2 cellular contexts compared by ENCODE assay signal in the genomic region with DNA sequence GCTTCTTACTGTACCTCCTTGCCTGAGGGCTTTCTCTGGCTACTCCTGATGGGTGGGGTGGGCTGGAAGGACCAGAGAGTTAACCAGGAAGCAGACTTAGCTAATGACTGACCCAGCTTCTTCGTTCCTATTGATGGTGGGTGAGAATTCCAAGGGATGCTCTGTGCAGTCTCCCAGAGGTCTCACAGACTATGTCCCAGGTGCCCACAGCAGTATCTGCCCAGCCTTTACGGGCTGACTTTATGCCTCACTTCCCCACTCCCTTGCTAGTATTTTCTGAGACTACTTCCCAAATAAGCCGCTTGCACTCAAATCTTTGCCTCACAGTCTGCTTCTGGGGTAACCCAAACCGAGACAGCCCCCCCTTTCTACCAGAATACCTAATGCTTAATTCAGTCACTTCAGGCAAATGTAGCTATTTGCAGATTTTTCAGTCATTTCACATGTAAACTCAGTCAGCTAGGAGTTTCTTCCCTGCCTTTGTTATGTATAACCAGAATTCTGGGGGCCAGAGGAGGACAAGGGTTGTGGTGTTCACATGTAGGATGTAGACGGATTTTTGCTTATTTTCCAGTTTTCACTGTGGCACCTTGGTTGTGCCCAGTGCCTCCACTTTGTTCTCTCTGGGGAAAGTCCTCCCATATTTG.
TF ChIP-seq lines count a peak whose summit lies in the region.

No MANE protein-coding gene starts in this region.

TF ChIP-seq in GM23338, 12 proteins besides CTCF, POLR2A, EP300 and RAD21:
- TF ChIP-seq CREB1 (CRISPR knock-in tag; IDR thresholded peaks at IDR 0.05; ENCODE audit: low read depth) (no peak), NANOG (IDR thresholded peaks at IDR 0.05; ENCODE audit: borderline replicate concordance) (no peak), EZH2 (IDR thresholded peaks at IDR 0.05; ENCODE audit: low read depth, unreplicated experiment) (no peak)
- TF ChIP-seq, protein P1, sequence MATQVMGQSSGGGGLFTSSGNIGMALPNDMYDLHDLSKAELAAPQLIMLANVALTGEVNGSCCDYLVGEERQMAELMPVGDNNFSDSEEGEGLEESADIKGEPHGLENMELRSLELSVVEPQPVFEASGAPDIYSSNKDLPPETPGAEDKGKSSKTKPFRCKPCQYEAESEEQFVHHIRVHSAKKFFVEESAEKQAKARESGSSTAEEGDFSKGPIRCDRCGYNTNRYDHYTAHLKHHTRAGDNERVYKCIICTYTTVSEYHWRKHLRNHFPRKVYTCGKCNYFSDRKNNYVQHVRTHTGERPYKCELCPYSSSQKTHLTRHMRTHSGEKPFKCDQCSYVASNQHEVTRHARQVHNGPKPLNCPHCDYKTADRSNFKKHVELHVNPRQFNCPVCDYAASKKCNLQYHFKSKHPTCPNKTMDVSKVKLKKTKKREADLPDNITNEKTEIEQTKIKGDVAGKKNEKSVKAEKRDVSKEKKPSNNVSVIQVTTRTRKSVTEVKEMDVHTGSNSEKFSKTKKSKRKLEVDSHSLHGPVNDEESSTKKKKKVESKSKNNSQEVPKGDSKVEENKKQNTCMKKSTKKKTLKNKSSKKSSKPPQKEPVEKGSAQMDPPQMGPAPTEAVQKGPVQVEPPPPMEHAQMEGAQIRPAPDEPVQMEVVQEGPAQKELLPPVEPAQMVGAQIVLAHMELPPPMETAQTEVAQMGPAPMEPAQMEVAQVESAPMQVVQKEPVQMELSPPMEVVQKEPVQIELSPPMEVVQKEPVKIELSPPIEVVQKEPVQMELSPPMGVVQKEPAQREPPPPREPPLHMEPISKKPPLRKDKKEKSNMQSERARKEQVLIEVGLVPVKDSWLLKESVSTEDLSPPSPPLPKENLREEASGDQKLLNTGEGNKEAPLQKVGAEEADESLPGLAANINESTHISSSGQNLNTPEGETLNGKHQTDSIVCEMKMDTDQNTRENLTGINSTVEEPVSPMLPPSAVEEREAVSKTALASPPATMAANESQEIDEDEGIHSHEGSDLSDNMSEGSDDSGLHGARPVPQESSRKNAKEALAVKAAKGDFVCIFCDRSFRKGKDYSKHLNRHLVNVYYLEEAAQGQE (IDR thresholded peaks at IDR 0.05; ENCODE audit: unreplicated experiment) = no peak

TF ChIP-seq in H1, 55 proteins besides CTCF, POLR2A, EP300 and RAD21:
- TF ChIP-seq RBBP5 (IDR thresholded peaks at IDR 0.05; ENCODE audit: borderline replicate concordance, low read depth, low read length) (no peak), PHF8 (conservative IDR thresholded peaks at IDR 0.05; ENCODE audit: low read depth, low read length) (no peak), EZH2 (IDR thresholded peaks at IDR 0.05; ENCODE audit: low read depth, low read length, severe bottlenecking) (no peak), GTF2F1 (IDR thresholded peaks at IDR 0.05; ENCODE audit: borderline replicate concordance, low read depth, low read length) (no peak), KDM1A (IDR thresholded peaks at IDR 0.05; ENCODE audit: borderline replicate concordance, low read length) (no peak), CBX8 (IDR thresholded peaks at IDR 0.05; ENCODE audit: borderline replicate concordance, low read depth, low read length) (no peak), CTBP2 (IDR thresholded peaks at IDR 0.05; ENCODE audit: borderline replicate concordance, insufficient read depth, insufficient read length, low read length) (no peak), CREB1 (IDR thresholded peaks at IDR 0.05) (no peak), MAFK (IDR thresholded peaks at IDR 0.05; ENCODE audit: low read depth, low read length) (no peak), TBP (IDR thresholded peaks at IDR 0.05; ENCODE audit: low read depth, low read length) (no peak), SP4 (IDR thresholded peaks at IDR 0.05; ENCODE audit: low read length) (no peak), ATF2 (IDR thresholded peaks at IDR 0.05; ENCODE audit: low read length) (no peak), YY1 (IDR thresholded peaks at IDR 0.05; ENCODE audit: low read depth, low read length) (no peak), RXRA (IDR thresholded peaks at IDR 0.05; ENCODE audit: insufficient read depth, low read depth, low read length) (no peak), ASH2L (IDR thresholded peaks at IDR 0.05; ENCODE audit: low read length) (no peak), GABPA (IDR thresholded peaks at IDR 0.05; ENCODE audit: borderline replicate concordance, insufficient read depth, low read length) (no peak), SRF (IDR thresholded peaks at IDR 0.05; ENCODE audit: low read depth, low read length) (no peak), E2F6 (IDR thresholded peaks at IDR 0.05) (no peak), SUZ12 (IDR thresholded peaks at IDR 0.05; ENCODE audit: low read length) (no peak), POU5F1 (IDR thresholded peaks at IDR 0.05; ENCODE audit: low read depth, low read length) (no peak)
